ENCODE assay signal across 1 cellular context in the genomic region with DNA sequence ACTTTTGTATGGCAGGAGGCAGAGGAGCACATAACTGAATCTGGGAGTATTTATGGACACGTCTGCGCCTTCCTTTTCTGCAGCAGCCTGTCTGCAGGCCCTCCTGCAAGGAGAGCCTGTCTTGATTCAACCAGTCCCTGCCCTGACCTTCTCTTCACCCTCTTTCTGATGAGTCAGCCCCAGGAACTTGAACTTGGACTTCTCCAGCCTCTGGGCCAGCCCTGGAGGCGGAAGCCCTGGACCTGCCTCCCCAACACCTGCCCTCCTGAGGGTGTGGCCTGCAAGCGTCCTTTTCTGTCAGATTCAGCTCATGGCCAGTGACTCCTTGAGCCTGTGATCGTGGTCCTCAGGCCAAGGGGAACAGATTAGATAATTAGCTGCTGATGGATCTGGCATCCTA.
TF ChIP-seq lines count a peak whose summit lies in the region.

No MANE protein-coding gene starts in this region.

TF ChIP-seq in K562, 482 proteins besides CTCF, POLR2A, EP300 and RAD21 (continued from another document and continues in another):
- TF ChIP-seq KLF6 (CRISPR knock-in tag; IDR thresholded peaks at IDR 0.05; ENCODE audit: borderline replicate concordance) (no peak), SUPT5H (IDR thresholded peaks at IDR 0.05) (no peak), MAFK (IDR thresholded peaks at IDR 0.05; ENCODE audit: low read length) (peak; percentile 67), RBM34 (IDR thresholded peaks at IDR 0.05; ENCODE audit: borderline replicate concordance, insufficient read depth, low read length) (no peak), SMARCA4 (IDR thresholded peaks at IDR 0.05) (no peak), POLR2B (IDR thresholded peaks at IDR 0.05; ENCODE audit: low read depth, partially characterized antibody) (no peak), MAFF (IDR thresholded peaks at IDR 0.05; ENCODE audit: low read length) (peak; percentile 42; the same call in 1 of the 2 replicates), LEF1 (IDR thresholded peaks at IDR 0.05) (no peak), MAFG (tag; conservative IDR thresholded peaks at IDR 0.05) (peak; percentile 64), ATF3 (IDR thresholded peaks at IDR 0.05) (peak; percentile 51), ATF3 (CRISPR knock-in tag; conservative IDR thresholded peaks at IDR 0.05) (no peak), ZNF431 (CRISPR knock-in tag; IDR thresholded peaks at IDR 0.05) (no peak), C11orf30 (IDR thresholded peaks at IDR 0.05; ENCODE audit: low read depth) (peak; percentile 87), ZNF696 (CRISPR knock-in tag; conservative IDR thresholded peaks at IDR 0.05) (no peak), CTBP1 (IDR thresholded peaks at IDR 0.05; ENCODE audit: borderline replicate concordance) (0 out of 2 replicates have a peak, but pooled peaks have one; percentile 31), MTA2 (IDR thresholded peaks at IDR 0.05; ENCODE audit: low read depth) (no peak), PRMT5 (CRISPR knock-in tag; IDR thresholded peaks at IDR 0.05) (no peak), NR2C2 (CRISPR knock-in tag; IDR thresholded peaks at IDR 0.05) (no peak), NR2C2 (tag; IDR thresholded peaks at IDR 0.05) (peak; percentile 48; the same call in 1 of the 2 replicates), FOS (IDR thresholded peaks at IDR 0.05; ENCODE audit: extremely low read depth, insufficient read length) (no peak), ILF3 (IDR thresholded peaks at IDR 0.05; ENCODE audit: borderline replicate concordance) (no peak), POU5F1 (IDR thresholded peaks at IDR 0.05; ENCODE audit: borderline replicate concordance, low read depth, low read length, partially characterized antibody) (no peak), EWSR1 (IDR thresholded peaks at IDR 0.05; ENCODE audit: borderline replicate concordance, low read depth, partially characterized antibody) (no peak), PTBP1 (IDR thresholded peaks at IDR 0.05; ENCODE audit: low read depth, low read length) (no peak), SPI1 (IDR thresholded peaks at IDR 0.05; ENCODE audit: borderline replicate concordance, low read depth, low read length) (0 out of 2 replicates have a peak, but pooled peaks have one; percentile 14), HNRNPH1 (optimal IDR thresholded peaks at IDR 0.05; ENCODE audit: low read depth, low read length) (no peak), RBBP5 (IDR thresholded peaks at IDR 0.05; ENCODE audit: borderline replicate concordance, insufficient read depth, low read length, poor library complexity, severe bottlenecking) (no peak), NCOA1 (IDR thresholded peaks at IDR 0.05; ENCODE audit: low read depth) (no peak), TAF7 (tag; IDR thresholded peaks at IDR 0.05) (no peak), TFAP4 (CRISPR knock-in tag; IDR thresholded peaks at IDR 0.05; ENCODE audit: borderline replicate concordance) (peak; percentile 30; the same call in 1 of the 2 replicates), CHD1 (IDR thresholded peaks at IDR 0.05; ENCODE audit: low read length) (no peak), NRF1 (conservative IDR thresholded peaks at IDR 0.05 in 1 of 2, IDR thresholded peaks at IDR 0.05 in 1 of 2) (peak; percentile 18 to 41; a peak in 3 of 4 replicates), ZNF316 (IDR thresholded peaks at IDR 0.05) (peak; percentile 91), JUND (IDR thresholded peaks at IDR 0.05; ENCODE audit: borderline replicate concordance, low read depth, low read length) (peak; percentile 86), JUND (tag; IDR thresholded peaks at IDR 0.05; ENCODE audit: borderline replicate concordance, low read depth, low read length) (peak; percentile 74; the same call in 1 of the 3 replicates), MBD2 (IDR thresholded peaks at IDR 0.05; ENCODE audit: borderline replicate concordance, low read depth) (no peak), MCM2 (IDR thresholded peaks at IDR 0.05; ENCODE audit: low read depth) (no peak), ZNF445 (CRISPR knock-in tag; IDR thresholded peaks at IDR 0.05; ENCODE audit: low read depth) (no peak), ESRRA (IDR thresholded peaks at IDR 0.05; ENCODE audit: borderline replicate concordance, low read depth) (peak; percentile 72), ZC3H11A (IDR thresholded peaks at IDR 0.05; ENCODE audit: low read depth, low read length) (no peak), FOXA1 (IDR thresholded peaks at IDR 0.05; ENCODE audit: borderline replicate concordance) (no peak), JUN (IDR thresholded peaks at IDR 0.05; ENCODE audit: borderline replicate concordance, low read depth, low read length) (0 out of 2 replicates have a peak, but pooled peaks have one; percentile 9), JUN (CRISPR knock-in tag; IDR thresholded peaks at IDR 0.05; ENCODE audit: borderline replicate concordance) (no peak)
- TF ChIP-seq, protein P1, sequence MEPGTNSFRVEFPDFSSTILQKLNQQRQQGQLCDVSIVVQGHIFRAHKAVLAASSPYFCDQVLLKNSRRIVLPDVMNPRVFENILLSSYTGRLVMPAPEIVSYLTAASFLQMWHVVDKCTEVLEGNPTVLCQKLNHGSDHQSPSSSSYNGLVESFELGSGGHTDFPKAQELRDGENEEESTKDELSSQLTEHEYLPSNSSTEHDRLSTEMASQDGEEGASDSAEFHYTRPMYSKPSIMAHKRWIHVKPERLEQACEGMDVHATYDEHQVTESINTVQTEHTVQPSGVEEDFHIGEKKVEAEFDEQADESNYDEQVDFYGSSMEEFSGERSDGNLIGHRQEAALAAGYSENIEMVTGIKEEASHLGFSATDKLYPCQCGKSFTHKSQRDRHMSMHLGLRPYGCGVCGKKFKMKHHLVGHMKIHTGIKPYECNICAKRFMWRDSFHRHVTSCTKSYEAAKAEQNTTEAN (CRISPR knock-in tag; IDR thresholded peaks at IDR 0.05), result no peak
- TF ChIP-seq, protein P2, sequence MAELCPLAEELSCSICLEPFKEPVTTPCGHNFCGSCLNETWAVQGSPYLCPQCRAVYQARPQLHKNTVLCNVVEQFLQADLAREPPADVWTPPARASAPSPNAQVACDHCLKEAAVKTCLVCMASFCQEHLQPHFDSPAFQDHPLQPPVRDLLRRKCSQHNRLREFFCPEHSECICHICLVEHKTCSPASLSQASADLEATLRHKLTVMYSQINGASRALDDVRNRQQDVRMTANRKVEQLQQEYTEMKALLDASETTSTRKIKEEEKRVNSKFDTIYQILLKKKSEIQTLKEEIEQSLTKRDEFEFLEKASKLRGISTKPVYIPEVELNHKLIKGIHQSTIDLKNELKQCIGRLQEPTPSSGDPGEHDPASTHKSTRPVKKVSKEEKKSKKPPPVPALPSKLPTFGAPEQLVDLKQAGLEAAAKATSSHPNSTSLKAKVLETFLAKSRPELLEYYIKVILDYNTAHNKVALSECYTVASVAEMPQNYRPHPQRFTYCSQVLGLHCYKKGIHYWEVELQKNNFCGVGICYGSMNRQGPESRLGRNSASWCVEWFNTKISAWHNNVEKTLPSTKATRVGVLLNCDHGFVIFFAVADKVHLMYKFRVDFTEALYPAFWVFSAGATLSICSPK (IDR thresholded peaks at IDR 0.05; ENCODE audit: borderline replicate concordance), result no peak
- TF ChIP-seq, protein P3, sequence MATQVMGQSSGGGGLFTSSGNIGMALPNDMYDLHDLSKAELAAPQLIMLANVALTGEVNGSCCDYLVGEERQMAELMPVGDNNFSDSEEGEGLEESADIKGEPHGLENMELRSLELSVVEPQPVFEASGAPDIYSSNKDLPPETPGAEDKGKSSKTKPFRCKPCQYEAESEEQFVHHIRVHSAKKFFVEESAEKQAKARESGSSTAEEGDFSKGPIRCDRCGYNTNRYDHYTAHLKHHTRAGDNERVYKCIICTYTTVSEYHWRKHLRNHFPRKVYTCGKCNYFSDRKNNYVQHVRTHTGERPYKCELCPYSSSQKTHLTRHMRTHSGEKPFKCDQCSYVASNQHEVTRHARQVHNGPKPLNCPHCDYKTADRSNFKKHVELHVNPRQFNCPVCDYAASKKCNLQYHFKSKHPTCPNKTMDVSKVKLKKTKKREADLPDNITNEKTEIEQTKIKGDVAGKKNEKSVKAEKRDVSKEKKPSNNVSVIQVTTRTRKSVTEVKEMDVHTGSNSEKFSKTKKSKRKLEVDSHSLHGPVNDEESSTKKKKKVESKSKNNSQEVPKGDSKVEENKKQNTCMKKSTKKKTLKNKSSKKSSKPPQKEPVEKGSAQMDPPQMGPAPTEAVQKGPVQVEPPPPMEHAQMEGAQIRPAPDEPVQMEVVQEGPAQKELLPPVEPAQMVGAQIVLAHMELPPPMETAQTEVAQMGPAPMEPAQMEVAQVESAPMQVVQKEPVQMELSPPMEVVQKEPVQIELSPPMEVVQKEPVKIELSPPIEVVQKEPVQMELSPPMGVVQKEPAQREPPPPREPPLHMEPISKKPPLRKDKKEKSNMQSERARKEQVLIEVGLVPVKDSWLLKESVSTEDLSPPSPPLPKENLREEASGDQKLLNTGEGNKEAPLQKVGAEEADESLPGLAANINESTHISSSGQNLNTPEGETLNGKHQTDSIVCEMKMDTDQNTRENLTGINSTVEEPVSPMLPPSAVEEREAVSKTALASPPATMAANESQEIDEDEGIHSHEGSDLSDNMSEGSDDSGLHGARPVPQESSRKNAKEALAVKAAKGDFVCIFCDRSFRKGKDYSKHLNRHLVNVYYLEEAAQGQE (CRISPR knock-in tag; IDR thresholded peaks at IDR 0.05; ENCODE audit: low read depth), result no peak
- TF ChIP-seq, protein P4, sequence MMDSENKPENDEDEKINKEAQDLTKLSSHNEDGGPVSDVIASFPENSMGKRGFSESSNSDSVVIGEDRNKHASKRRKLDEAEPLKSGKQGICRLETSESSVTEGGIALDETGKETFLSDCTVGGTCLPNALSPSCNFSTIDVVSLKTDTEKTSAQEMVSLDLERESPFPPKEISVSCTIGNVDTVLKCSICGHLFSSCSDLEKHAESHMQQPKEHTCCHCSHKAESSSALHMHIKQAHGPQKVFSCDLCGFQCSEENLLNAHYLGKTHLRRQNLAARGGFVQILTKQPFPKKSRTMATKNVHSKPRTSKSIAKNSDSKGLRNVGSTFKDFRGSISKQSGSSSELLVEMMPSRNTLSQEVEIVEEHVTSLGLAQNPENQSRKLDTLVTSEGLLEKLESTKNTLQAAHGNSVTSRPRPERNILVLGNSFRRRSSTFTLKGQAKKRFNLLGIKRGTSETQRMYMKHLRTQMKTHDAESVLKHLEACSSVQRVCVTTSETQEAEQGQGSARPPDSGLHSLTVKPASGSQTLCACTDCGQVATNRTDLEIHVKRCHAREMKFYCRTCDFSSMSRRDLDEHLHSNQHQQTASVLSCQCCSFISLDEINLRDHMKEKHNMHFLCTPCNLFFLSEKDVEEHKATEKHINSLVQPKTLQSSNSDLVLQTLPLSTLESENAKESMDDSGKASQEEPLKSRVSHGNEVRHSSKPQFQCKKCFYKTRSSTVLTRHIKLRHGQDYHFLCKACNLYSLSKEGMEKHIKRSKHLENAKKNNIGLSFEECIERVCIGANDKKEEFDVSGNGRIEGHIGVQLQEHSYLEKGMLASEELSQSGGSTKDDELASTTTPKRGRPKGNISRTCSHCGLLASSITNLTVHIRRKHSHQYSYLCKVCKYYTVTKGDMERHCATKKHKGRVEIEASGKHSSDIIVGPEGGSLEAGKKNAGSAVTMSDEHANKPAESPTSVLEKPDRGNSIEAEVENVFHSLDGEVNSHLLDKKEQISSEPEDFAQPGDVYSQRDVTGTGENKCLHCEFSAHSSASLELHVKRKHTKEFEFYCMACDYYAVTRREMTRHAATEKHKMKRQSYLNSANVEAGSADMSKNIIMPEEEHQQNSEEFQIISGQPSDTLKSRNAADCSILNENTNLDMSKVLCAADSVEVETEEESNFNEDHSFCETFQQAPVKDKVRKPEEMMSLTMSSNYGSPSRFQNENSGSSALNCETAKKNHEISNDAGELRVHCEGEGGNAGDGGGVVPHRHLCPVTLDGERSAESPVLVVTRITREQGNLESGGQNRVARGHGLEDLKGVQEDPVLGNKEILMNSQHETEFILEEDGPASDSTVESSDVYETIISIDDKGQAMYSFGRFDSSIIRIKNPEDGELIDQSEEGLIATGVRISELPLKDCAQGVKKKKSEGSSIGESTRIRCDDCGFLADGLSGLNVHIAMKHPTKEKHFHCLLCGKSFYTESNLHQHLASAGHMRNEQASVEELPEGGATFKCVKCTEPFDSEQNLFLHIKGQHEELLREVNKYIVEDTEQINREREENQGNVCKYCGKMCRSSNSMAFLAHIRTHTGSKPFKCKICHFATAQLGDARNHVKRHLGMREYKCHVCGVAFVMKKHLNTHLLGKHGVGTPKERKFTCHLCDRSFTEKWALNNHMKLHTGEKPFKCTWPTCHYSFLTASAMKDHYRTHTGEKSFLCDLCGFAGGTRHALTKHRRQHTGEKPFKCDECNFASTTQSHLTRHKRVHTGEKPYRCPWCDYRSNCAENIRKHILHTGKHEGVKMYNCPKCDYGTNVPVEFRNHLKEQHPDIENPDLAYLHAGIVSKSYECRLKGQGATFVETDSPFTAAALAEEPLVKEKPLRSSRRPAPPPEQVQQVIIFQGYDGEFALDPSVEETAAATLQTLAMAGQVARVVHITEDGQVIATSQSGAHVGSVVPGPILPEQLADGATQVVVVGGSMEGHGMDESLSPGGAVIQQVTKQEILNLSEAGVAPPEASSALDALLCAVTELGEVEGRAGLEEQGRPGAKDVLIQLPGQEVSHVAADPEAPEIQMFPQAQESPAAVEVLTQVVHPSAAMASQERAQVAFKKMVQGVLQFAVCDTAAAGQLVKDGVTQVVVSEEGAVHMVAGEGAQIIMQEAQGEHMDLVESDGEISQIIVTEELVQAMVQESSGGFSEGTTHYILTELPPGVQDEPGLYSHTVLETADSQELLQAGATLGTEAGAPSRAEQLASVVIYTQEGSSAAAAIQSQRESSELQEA (IDR thresholded peaks at IDR 0.05; ENCODE audit: low read depth), result no peak
- TF ChIP-seq, protein P5, sequence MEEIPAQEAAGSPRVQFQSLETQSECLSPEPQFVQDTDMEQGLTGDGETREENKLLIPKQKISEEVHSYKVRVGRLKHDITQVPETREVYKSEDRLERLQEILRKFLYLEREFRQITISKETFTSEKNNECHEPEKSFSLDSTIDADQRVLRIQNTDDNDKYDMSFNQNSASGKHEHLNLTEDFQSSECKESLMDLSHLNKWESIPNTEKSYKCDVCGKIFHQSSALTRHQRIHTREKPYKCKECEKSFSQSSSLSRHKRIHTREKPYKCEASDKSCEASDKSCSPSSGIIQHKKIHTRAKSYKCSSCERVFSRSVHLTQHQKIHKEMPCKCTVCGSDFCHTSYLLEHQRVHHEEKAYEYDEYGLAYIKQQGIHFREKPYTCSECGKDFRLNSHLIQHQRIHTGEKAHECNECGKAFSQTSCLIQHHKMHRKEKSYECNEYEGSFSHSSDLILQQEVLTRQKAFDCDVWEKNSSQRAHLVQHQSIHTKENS (CRISPR knock-in tag; IDR thresholded peaks at IDR 0.05), result no peak
